ENCODE assay signal across 28 cellular contexts in the genomic region with DNA sequence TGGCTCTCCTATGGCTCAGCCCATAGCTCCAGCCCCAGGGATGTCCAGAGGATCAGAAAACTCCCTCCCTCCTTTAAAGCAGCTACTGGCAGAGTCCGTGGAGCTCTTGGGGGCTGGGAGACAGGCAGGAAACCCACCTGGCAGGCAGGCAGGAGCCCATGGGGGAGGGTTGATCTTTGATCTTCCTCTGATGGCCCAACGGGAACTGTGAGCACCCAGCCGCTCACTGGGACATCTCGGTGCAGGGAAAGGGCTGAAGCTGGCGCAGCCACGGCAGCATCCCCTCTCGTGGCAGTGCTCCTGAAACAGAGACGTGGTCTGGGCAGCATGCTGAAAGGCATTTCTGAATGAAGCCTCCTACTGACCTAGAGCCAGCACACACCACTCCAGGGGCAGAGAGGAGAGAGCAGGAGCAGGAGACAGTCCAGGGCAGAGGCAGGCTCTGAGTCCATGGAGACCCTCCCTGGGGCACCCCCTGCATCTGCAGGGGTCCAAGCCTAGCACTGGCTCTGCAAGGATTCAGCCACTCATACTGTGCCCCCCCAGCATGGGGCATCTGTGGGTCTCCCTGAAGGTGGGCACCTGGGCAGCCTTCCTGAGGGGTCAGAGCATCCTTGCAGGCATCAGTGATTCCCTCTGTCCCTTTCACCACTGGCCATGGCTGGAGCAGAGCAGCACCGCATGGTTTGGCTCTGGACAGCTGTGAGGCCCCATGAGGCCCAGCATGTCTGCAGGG. TPM values are rescaled to one million over a fixed set of nuclear protein-coding genes. Genes with fewer than 3 reads are reported as not detected.
"Had no signal": no experiment of that assay in that cellular context is flagged by ENCODE, and none has a peak within 500 bp of the region (broad histone marks: within the 10 kb centered on the region; RNA-seq: fewer than 3 reads in every experiment).

No MANE protein-coding gene starts in this region.

- H3K9me3 ChIP-seq: esophagus squamous epithelium, psoas muscle, stomach, thyroid gland had no signal

- H3K27ac ChIP-seq: epithelial cell of prostate, esophagus squamous epithelium, parathyroid adenoma, psoas muscle, stomach, thyroid gland had no signal

- DNase-seq: activated B cell treated with CpG ODN at 0.5 μM for 24 hours; activated CD4-positive, alpha-beta T cell treated with anti-CD3 and anti-CD28 coated beads, Interleukin-2, amount 50 U/mL, for 1 hour; activated CD8-positive, alpha-beta memory T cell treated with anti-CD3 and anti-CD28 coated beads, Interleukin-2, amount 10 ng/mL, durations not matched to agents 7 days and 5 days; activated CD8-positive, alpha-beta T cell treated with anti-CD3 and anti-CD28 coated beads, Interleukin-2, amount 10 ng/mL, durations not matched to agents 7 days and 5 days; activated naive CD4-positive, alpha-beta T cell; activated T-cell treated with anti-CD3 and anti-CD28 coated beads, Interleukin-2, amount 50 U/mL, for 72 hours; dermis blood vessel endothelial cell; effector CD4-positive, alpha-beta T cell; esophagus squamous epithelium; foreskin melanocyte; midbrain; naive thymus-derived CD4-positive, alpha-beta T cell; occipital lobe; stimulated activated CD4-positive, alpha-beta T cell treated with anti-CD3 and anti-CD28 coated beads, Interleukin-15, amount 100 ng/mL, for 24 hours; stimulated activated CD4-positive, alpha-beta T cell treated with anti-CD3 and anti-CD28 coated beads, Interleukin-2, amount 100 ng/mL, for 24 hours; stimulated activated naive B cell treated with anti-CD40 and anti-IgM and Interleukin-4, amounts not matched to agents 10 μg/mL and 1 μg/mL and 100 μg/mL, for 72 hours; stomach; thyroid gland had no signal

- H3K4me1 ChIP-seq: parathyroid adenoma had no signal

- ATAC-seq: activated CD8-positive, alpha-beta memory T cell treated with anti-CD3 and anti-CD28 coated beads, Interleukin-2, amount 10 ng/mL, durations not matched to agents 7 days and 5 days; activated CD8-positive, alpha-beta T cell treated with anti-CD3 and anti-CD28 coated beads, Interleukin-2, amount 10 ng/mL, durations not matched to agents 7 days and 5 days; activated naive CD4-positive, alpha-beta T cell treated with anti-CD3 and anti-CD28 coated beads, Interleukin-2, amount 50 U/mL, for 72 hours; activated T-cell treated with anti-CD3 and anti-CD28 coated beads, Interleukin-2, amount 50 U/mL, for 72 hours; naive thymus-derived CD4-positive, alpha-beta T cell; psoas muscle; stimulated activated naive B cell treated with anti-CD40 and anti-IgM and Interleukin-4, amounts not matched to agents 10 μg/mL and 1 μg/mL and 100 μg/mL, for 72 hours had no signal

- H3K9ac ChIP-seq: parathyroid adenoma had no signal

- FAIRE-seq: bronchial epithelial cell, colon, endometrium, islet of Langerhans had no signal

- H3K36me3 ChIP-seq: esophagus squamous epithelium, stomach, thyroid gland had no signal

- H3K4me3 ChIP-seq: esophagus squamous epithelium, psoas muscle, smooth muscle cell, stomach, thyroid gland had no signal

- H2AFZ ChIP-seq: parathyroid adenoma had no signal

- H3K4me2 ChIP-seq: smooth muscle cell had no signal

- H3K79me2 ChIP-seq: parathyroid adenoma had no signal

RNA-seq across cellular contexts. Expression of a gene that starts 14.3 kb away (rescaled TPM):
- polyA plus RNA-seq: neural cell had no signal
